26 cellular contexts compared by ENCODE assay signal in genomic region chr15:66786222-66786621, GRCh38.
"Had no signal": no experiment of that assay in that cellular context is flagged by ENCODE, and none has a peak within 500 bp of the region (broad histone marks: within the 10 kb centered on the region; RNA-seq: fewer than 3 reads in every experiment).

No MANE protein-coding gene starts in this region.

- H3K27ac ChIP-seq: body of pancreas, colonic mucosa, ovary, sigmoid colon, spleen, thoracic aorta, upper lobe of right lung, WERI-Rb-1 had no signal

- H3K27me3 ChIP-seq: body of pancreas, colonic mucosa, ovary, sigmoid colon, spleen, upper lobe of right lung had no signal

- H3K4me1 ChIP-seq: body of pancreas, colonic mucosa, upper lobe of right lung had no signal

- H3K27me3 Mint-ChIP-seq: activated CD4-positive, alpha-beta memory T cell treated with anti-CD3 and anti-CD28 coated beads for 36 hours; activated CD4-positive, alpha-beta T cell treated with anti-CD3 and anti-CD28 coated beads for 36 hours; activated naive CD8-positive, alpha-beta T cell treated with anti-CD3 and anti-CD28 coated beads, Interleukin-2, amount 10 ng/mL, durations not matched to agents 7 days and 5 days; naive B cell; stimulated activated naive B cell treated with anti-CD40 and anti-IgM and Interleukin-4, amounts not matched to agents 10 μg/mL and 1 μg/mL and 100 μg/mL, for 72 hours had no signal

- H3K4me3 ChIP-seq: body of pancreas, colonic mucosa, mucosa of descending colon, ovary, sigmoid colon, spleen, thoracic aorta, upper lobe of right lung had no signal

- H3K36me3 Mint-ChIP-seq: activated CD4-positive, alpha-beta memory T cell treated with anti-CD3 and anti-CD28 coated beads for 36 hours; activated naive CD8-positive, alpha-beta T cell treated with anti-CD3 and anti-CD28 coated beads, Interleukin-2, amount 10 ng/mL, durations not matched to agents 7 days and 5 days; naive B cell; stimulated activated naive B cell treated with anti-CD40 and anti-IgM and Interleukin-4, amounts not matched to agents 10 μg/mL and 1 μg/mL and 100 μg/mL, for 72 hours had no signal

- FAIRE-seq: keratinocyte had no signal

- ATAC-seq: activated CD4-positive, alpha-beta T cell treated with anti-CD3 and anti-CD28 coated beads for 36 hours; body of pancreas; left lobe of liver; stimulated activated naive B cell treated with anti-CD40 and anti-IgM and Interleukin-4, amounts not matched to agents 10 μg/mL and 1 μg/mL and 100 μg/mL, for 72 hours; T-helper 17 cell; upper lobe of right lung had no signal

- DNase-seq: activated CD4-positive, alpha-beta memory T cell treated with anti-CD3 and anti-CD28 coated beads for 36 hours; activated CD4-positive, alpha-beta T cell treated with anti-CD3 and anti-CD28 coated beads for 36 hours; activated naive CD4-positive, alpha-beta T cell treated with Interleukin-2 at 50 U/mL for 16 hours; activated naive CD8-positive, alpha-beta T cell treated with anti-CD3 and anti-CD28 coated beads, Interleukin-2, amount 10 ng/mL, durations not matched to agents 7 days and 5 days; activated T-cell treated with anti-CD3 and anti-CD28 coated beads for 4 hours; amygdala; body of pancreas; central memory CD4-positive, alpha-beta T cell; colonic mucosa; erythroblast; foreskin melanocyte; hypothalamus; mammary epithelial cell; mucosa of descending colon; naive B cell; ovary; sigmoid colon; spleen; stimulated activated CD4-positive, alpha-beta T cell treated with anti-CD3 and anti-CD28 coated beads, Interleukin-4, amount 100 ng/mL, for 4 hours; stimulated activated naive B cell treated with anti-CD40 and anti-IgM and Interleukin-4, amounts not matched to agents 10 μg/mL and 1 μg/mL and 100 μg/mL, for 72 hours; T-helper 17 cell; upper lobe of right lung; WERI-Rb-1 had no signal

- H3K9me3 ChIP-seq: body of pancreas, colonic mucosa, mucosa of descending colon, ovary, sigmoid colon, spleen, thoracic aorta, upper lobe of right lung had no signal

- H3K9me3 Mint-ChIP-seq: activated CD4-positive, alpha-beta memory T cell treated with anti-CD3 and anti-CD28 coated beads for 36 hours; activated naive CD8-positive, alpha-beta T cell treated with anti-CD3 and anti-CD28 coated beads, Interleukin-2, amount 10 ng/mL, durations not matched to agents 7 days and 5 days; naive B cell; stimulated activated naive B cell treated with anti-CD40 and anti-IgM and Interleukin-4, amounts not matched to agents 10 μg/mL and 1 μg/mL and 100 μg/mL, for 72 hours had no signal

- H3K36me3 ChIP-seq: colonic mucosa, ovary, sigmoid colon, thoracic aorta had no signal

- H3K27ac Mint-ChIP-seq: activated CD4-positive, alpha-beta memory T cell treated with anti-CD3 and anti-CD28 coated beads for 36 hours; activated CD4-positive, alpha-beta T cell treated with anti-CD3 and anti-CD28 coated beads for 36 hours; stimulated activated naive B cell treated with anti-CD40 and anti-IgM and Interleukin-4, amounts not matched to agents 10 μg/mL and 1 μg/mL and 100 μg/mL, for 72 hours; T-helper 17 cell had no signal

- H3K4me3 Mint-ChIP-seq: activated CD4-positive, alpha-beta memory T cell treated with anti-CD3 and anti-CD28 coated beads for 36 hours; activated CD4-positive, alpha-beta T cell treated with anti-CD3 and anti-CD28 coated beads for 36 hours; activated naive CD8-positive, alpha-beta T cell treated with anti-CD3 and anti-CD28 coated beads, Interleukin-2, amount 10 ng/mL, durations not matched to agents 7 days and 5 days; naive B cell; stimulated activated naive B cell treated with anti-CD40 and anti-IgM and Interleukin-4, amounts not matched to agents 10 μg/mL and 1 μg/mL and 100 μg/mL, for 72 hours; T-helper 17 cell had no signal

- H3K4me1 Mint-ChIP-seq: activated CD4-positive, alpha-beta T cell treated with anti-CD3 and anti-CD28 coated beads for 36 hours; activated naive CD8-positive, alpha-beta T cell treated with anti-CD3 and anti-CD28 coated beads, Interleukin-2, amount 10 ng/mL, durations not matched to agents 7 days and 5 days; naive B cell; stimulated activated naive B cell treated with anti-CD40 and anti-IgM and Interleukin-4, amounts not matched to agents 10 μg/mL and 1 μg/mL and 100 μg/mL, for 72 hours had no signal
